In the genomic region with DNA sequence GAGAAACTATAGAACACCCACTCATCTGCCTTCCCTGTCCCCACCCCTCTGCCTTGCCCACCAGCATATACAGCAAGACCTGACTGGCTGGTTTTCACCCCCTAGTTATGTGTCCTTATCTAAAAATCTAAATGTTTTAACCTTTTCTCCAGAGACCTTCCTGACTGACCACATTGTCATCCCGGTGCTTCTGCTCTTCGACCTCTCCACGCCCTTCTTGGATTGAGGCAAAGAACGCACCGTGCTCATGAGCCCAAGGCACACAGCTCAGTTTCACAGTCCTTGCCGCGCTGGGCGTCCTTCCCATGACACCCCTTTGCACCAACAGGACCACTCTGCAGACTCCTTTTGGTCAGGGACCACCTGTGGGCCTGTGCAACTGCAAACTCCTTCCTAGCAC, we compare ENCODE assay signal across 22 cellular contexts.
"Had no signal": no experiment of that assay in that cellular context is flagged by ENCODE, and none has a peak within 500 bp of the region (broad histone marks: within the 10 kb centered on the region; RNA-seq: fewer than 3 reads in every experiment).

No MANE protein-coding gene starts in this region.

- H3K4me3 Mint-ChIP-seq: activated naive CD4-positive, alpha-beta T cell treated with anti-CD3 and anti-CD28 coated beads for 36 hours; activated naive CD8-positive, alpha-beta T cell treated with anti-CD3 and anti-CD28 coated beads, Interleukin-2, amount 10 ng/mL, durations not matched to agents 7 days and 5 days; activated T-cell treated with anti-CD3 and anti-CD28 coated beads, Interleukin-2, amount 50 U/mL, for 4 hours; central memory CD8-positive, alpha-beta T cell; effector memory CD8-positive, alpha-beta T cell; mesothelial cell of epicardium; natural killer cell treated with Interleukin-12 subunit alpha and Interleukin-12 subunit beta and Interleukin-15 and Interleukin-18, amount 100 ng/mL, for 72 hours had no signal

- H3K9me3 ChIP-seq: breast epithelium, ovary, prostate gland, thoracic aorta had no signal

- H3K4me3 ChIP-seq: breast epithelium, dorsolateral prefrontal cortex, ovary, prostate gland, thoracic aorta had no signal

- DNase-seq: activated CD4-positive, CD25-positive, alpha-beta regulatory T cell treated with anti-CD3 and anti-CD28 coated beads, Interleukin-2, amount 50 U/mL, for 72 hours; activated CD8-positive, alpha-beta memory T cell treated with anti-CD3 and anti-CD28 coated beads, Interleukin-2, amount 50 U/mL, for 48 hours; activated effector memory CD4-positive, alpha-beta T cell treated with Interleukin-2 at 50 U/mL for 16 hours; activated naive CD4-positive, alpha-beta T cell treated with anti-CD3 and anti-CD28 coated beads for 36 hours; activated naive CD8-positive, alpha-beta T cell treated with anti-CD3 and anti-CD28 coated beads, Interleukin-2, amount 10 ng/mL, durations not matched to agents 7 days and 5 days; activated T-cell treated with anti-CD3 and anti-CD28 coated beads, Interleukin-2, amount 50 U/mL, for 4 hours; amniotic stem cell; dorsolateral prefrontal cortex; effector memory CD8-positive, alpha-beta T cell; foreskin melanocyte; left ventricle myocardium superior; mammary epithelial cell; ovary; stimulated activated CD4-positive, alpha-beta T cell treated with anti-CD3 and anti-CD28 coated beads, Interleukin-4, amount 100 ng/mL, for 24 hours; stimulated activated naive CD4-positive, alpha-beta T cell treated with Interleukin-2 at 50 U/mL for 16 hours had no signal

- H3K36me3 Mint-ChIP-seq: mesothelial cell of epicardium; natural killer cell treated with Interleukin-12 subunit alpha and Interleukin-12 subunit beta and Interleukin-15 and Interleukin-18, amount 100 ng/mL, for 72 hours had no signal

- H3K36me3 ChIP-seq: breast epithelium, ovary, prostate gland, thoracic aorta had no signal

- H3K27me3 Mint-ChIP-seq: activated naive CD8-positive, alpha-beta T cell treated with anti-CD3 and anti-CD28 coated beads, Interleukin-2, amount 10 ng/mL, durations not matched to agents 7 days and 5 days; central memory CD8-positive, alpha-beta T cell; effector memory CD8-positive, alpha-beta T cell; natural killer cell treated with Interleukin-12 subunit alpha and Interleukin-12 subunit beta and Interleukin-15 and Interleukin-18, amount 100 ng/mL, for 72 hours had no signal

- H3K27me3 ChIP-seq: breast epithelium, dorsolateral prefrontal cortex, ovary had no signal

- ATAC-seq: activated T-cell treated with anti-CD3 and anti-CD28 coated beads, Interleukin-2, amount 50 U/mL, for 4 hours; effector memory CD8-positive, alpha-beta T cell; esophagus mucosa; left ventricle myocardium superior; natural killer cell treated with Interleukin-12 subunit alpha and Interleukin-12 subunit beta and Interleukin-15 and Interleukin-18, amount 100 ng/mL, for 72 hours had no signal

- H3K4me1 ChIP-seq: breast epithelium, prostate gland had no signal

- H3K9me3 Mint-ChIP-seq: activated naive CD4-positive, alpha-beta T cell treated with anti-CD3 and anti-CD28 coated beads for 36 hours; activated naive CD8-positive, alpha-beta T cell treated with anti-CD3 and anti-CD28 coated beads, Interleukin-2, amount 10 ng/mL, durations not matched to agents 7 days and 5 days; activated T-cell treated with anti-CD3 and anti-CD28 coated beads, Interleukin-2, amount 50 U/mL, for 4 hours; central memory CD8-positive, alpha-beta T cell; effector memory CD8-positive, alpha-beta T cell; mesothelial cell of epicardium; natural killer cell treated with Interleukin-12 subunit alpha and Interleukin-12 subunit beta and Interleukin-15 and Interleukin-18, amount 100 ng/mL, for 72 hours had no signal

- H3K27ac Mint-ChIP-seq: activated naive CD4-positive, alpha-beta T cell treated with anti-CD3 and anti-CD28 coated beads for 36 hours; activated naive CD8-positive, alpha-beta T cell treated with anti-CD3 and anti-CD28 coated beads, Interleukin-2, amount 10 ng/mL, durations not matched to agents 7 days and 5 days; mesothelial cell of epicardium; natural killer cell treated with Interleukin-12 subunit alpha and Interleukin-12 subunit beta and Interleukin-15 and Interleukin-18, amount 100 ng/mL, for 72 hours had no signal

- H3K27ac ChIP-seq: breast epithelium, dorsolateral prefrontal cortex, ovary, prostate gland, thoracic aorta had no signal
